20 cellular contexts compared by ENCODE assay signal in the genomic region with DNA sequence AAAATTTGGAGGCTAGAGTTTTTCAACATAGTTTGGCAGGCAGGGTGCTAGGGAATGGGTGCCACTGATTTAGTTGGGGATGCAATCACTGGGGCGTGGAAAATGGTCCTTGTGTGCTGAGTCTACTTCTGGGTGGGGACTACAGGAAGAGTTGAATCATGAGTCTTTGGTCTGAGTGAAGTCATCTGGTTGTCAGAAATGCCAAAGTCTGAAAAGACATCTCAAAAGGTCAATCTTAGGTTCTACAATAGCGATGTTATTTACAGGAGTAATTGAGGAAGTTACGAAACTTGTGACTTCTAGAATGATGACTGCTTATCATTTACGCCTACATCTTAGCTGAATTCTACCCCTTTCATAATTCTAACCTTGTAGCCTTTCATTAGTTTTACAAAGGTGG.
A peak's percentile ranks its signal among the peaks of the same experiment; 100 is the strongest.
DNase-seq lines count a peak whose midpoint lies in the region; ATAC-seq and TF ChIP-seq lines count a peak whose summit lies in the region.
"Had no signal": no experiment of that assay in that cellular context is flagged by ENCODE, and none has a peak within 500 bp of the region (broad histone marks: within the 10 kb centered on the region; RNA-seq: fewer than 3 reads in every experiment).

No MANE protein-coding gene starts in this region.

- no peaks in the 10 kb centered on the region for H3K36me3 ChIP-seq in naive thymus-derived CD4-positive, alpha-beta T cell (ENCODE audit: control insufficient read depth in 2 of 3, insufficient read depth in 3 of 3, low read length in 3 of 3)
- H3K36me3 ChIP-seq: prostate gland, uterus, WERI-Rb-1 had no signal

- POLR2A ChIA-PET in naive thymus-derived CD4-positive, alpha-beta T cell (lab: Charles Lee): no interaction called here

- peak overlapping the region in 1 of 10 donors; percentile 4 for H3K4me3 Mint-ChIP-seq in naive thymus-derived CD4-positive, alpha-beta T cell
- no peak overlapping the region for H3K4me3 Mint-ChIP-seq in T-helper 2 cell treated with Interferon-gamma antibody and Interleukin-4, amounts not matched to agents 5 μg/mL and 100 μg/mL, for 36 hours
- H3K4me3 Mint-ChIP-seq: activated CD8-positive, alpha-beta memory T cell treated with anti-CD3 and anti-CD28 coated beads, Interleukin-2, amount 10 ng/mL, durations not matched to agents 7 days and 5 days had no signal

- H3K27me3 ChIP-seq in naive thymus-derived CD4-positive, alpha-beta T cell (ENCODE audit: control insufficient read depth in 2 of 2, insufficient read depth in 2 of 2, low read length in 2 of 2): no peaks in the 10 kb centered on the region
- H3K27me3 ChIP-seq: uterus had no signal

- H3K9me3 Mint-ChIP-seq in naive thymus-derived CD4-positive, alpha-beta T cell: peaks cover 0 to 4% (median 0%) of the 10 kb centered on the region in 11 donors
- no peaks in the 10 kb centered on the region for H3K9me3 Mint-ChIP-seq in T-helper 2 cell treated with Interferon-gamma antibody and Interleukin-4, amounts not matched to agents 5 μg/mL and 100 μg/mL, for 36 hours

- no peak for TF ChIP-seq CTCF in fibroblast of mammary gland (conservative IDR thresholded peaks at IDR 0.05; ENCODE audit: control insufficient read depth, insufficient read depth, low read depth, low read length)

- ATAC-seq in GM19351 (IDR thresholded peaks at IDR 0.05; ENCODE audit: unreplicated experiment): peak; percentile 61
- peak; percentile 63 for ATAC-seq in naive thymus-derived CD4-positive, alpha-beta T cell
- ATAC-seq in HG02852 (IDR thresholded peaks at IDR 0.05; ENCODE audit: unreplicated experiment): no peak
- ATAC-seq: activated CD8-positive, alpha-beta memory T cell treated with anti-CD3 and anti-CD28 coated beads, Interleukin-2, amount 10 ng/mL, durations not matched to agents 7 days and 5 days had no signal

- H3K4me1 Mint-ChIP-seq in naive thymus-derived CD4-positive, alpha-beta T cell: no peaks in the 10 kb centered on the region
- H3K4me1 Mint-ChIP-seq in T-helper 2 cell treated with Interferon-gamma antibody and Interleukin-4, amounts not matched to agents 5 μg/mL and 100 μg/mL, for 36 hours (ENCODE audit: low read depth): no peaks in the 10 kb centered on the region
- H3K4me1 Mint-ChIP-seq: activated CD8-positive, alpha-beta memory T cell treated with anti-CD3 and anti-CD28 coated beads, Interleukin-2, amount 10 ng/mL, durations not matched to agents 7 days and 5 days had no signal

- H3K4me3 ChIP-seq in fibroblast of mammary gland (ENCODE audit: control insufficient read depth, low read depth, low read length): no peak overlapping the region
- H3K4me3 ChIP-seq in naive thymus-derived CD4-positive, alpha-beta T cell (ENCODE audit: low read length): no peak overlapping the region
- H3K4me3 ChIP-seq: prostate gland, uterus had no signal

- DNase-seq in NOMO-1 treated with dmso at 0.1 percent for 144 hours (lab: John Stamatoyannopoulos, UW; ENCODE audit: unreplicated experiment) (peak; percentile 12), fibroblast of mammary gland (ENCODE audit: low read depth) (peak; percentile 56), DMS 273 (lab: John Stamatoyannopoulos, UW; ENCODE audit: unreplicated experiment) (no peak), nucleus accumbens (lab: John Stamatoyannopoulos, UW) (no peak)
- DNase-seq in naive thymus-derived CD4-positive, alpha-beta T cell: no peak
- no peak for DNase-seq in T-helper 2 cell treated with Interferon-gamma antibody and Interleukin-4, amounts not matched to agents 5 μg/mL and 100 μg/mL, for 36 hours (ENCODE audit: low spot score)
- DNase-seq: activated CD8-positive, alpha-beta memory T cell treated with anti-CD3 and anti-CD28 coated beads, Interleukin-2, amount 10 ng/mL, durations not matched to agents 7 days and 5 days; activated naive CD4-positive, alpha-beta T cell treated with anti-CD3 and anti-CD28 coated beads, Interleukin-2, amount 50 U/mL, for 16 hours; central memory CD4-positive, alpha-beta T cell; EL; KG1; NCI-H2029 treated with DMSO at 0.1 percent for 48 hours; SK-N-SH; stimulated activated CD4-positive, alpha-beta T cell treated with anti-CD3 and anti-CD28 coated beads, Interleukin-2, amount 100 ng/mL, for 24 hours; uterus; WERI-Rb-1 had no signal

- H3K36me3 Mint-ChIP-seq in naive thymus-derived CD4-positive, alpha-beta T cell: peaks cover 0 to 46% (median 31%) of the 10 kb centered on the region in 5 donors
- H3K36me3 Mint-ChIP-seq in T-helper 2 cell treated with Interferon-gamma antibody and Interleukin-4, amounts not matched to agents 5 μg/mL and 100 μg/mL, for 36 hours (ENCODE audit: low read depth): no peaks in the 10 kb centered on the region
- H3K36me3 Mint-ChIP-seq: activated CD8-positive, alpha-beta memory T cell treated with anti-CD3 and anti-CD28 coated beads, Interleukin-2, amount 10 ng/mL, durations not matched to agents 7 days and 5 days had no signal

- CTCF ChIA-PET in naive thymus-derived CD4-positive, alpha-beta T cell (lab: Charles Lee): no interaction called here

- no peak overlapping the region for H3K27ac ChIP-seq in naive thymus-derived CD4-positive, alpha-beta T cell (ENCODE audit: low read depth, low read length)
- H3K27ac ChIP-seq: epithelial cell of prostate, prostate gland, uterus, WERI-Rb-1 had no signal

- no peak overlapping the region for H3K27ac Mint-ChIP-seq in naive thymus-derived CD4-positive, alpha-beta T cell
- H3K27ac Mint-ChIP-seq in T-helper 2 cell treated with Interferon-gamma antibody and Interleukin-4, amounts not matched to agents 5 μg/mL and 100 μg/mL, for 36 hours: no peak overlapping the region
- H3K27ac Mint-ChIP-seq: activated CD8-positive, alpha-beta memory T cell treated with anti-CD3 and anti-CD28 coated beads, Interleukin-2, amount 10 ng/mL, durations not matched to agents 7 days and 5 days had no signal

- H3K4me1 ChIP-seq in naive thymus-derived CD4-positive, alpha-beta T cell (ENCODE audit: control insufficient read depth in 2 of 2, insufficient read depth in 2 of 2, low read length in 2 of 2): no peaks in the 10 kb centered on the region
- H3K4me1 ChIP-seq: prostate gland, uterus had no signal

- H3K9me3 ChIP-seq in naive thymus-derived CD4-positive, alpha-beta T cell (ENCODE audit: control insufficient read depth in 2 of 3, low read length in 3 of 3): peaks cover 0 to 7% (median 0%) of the 10 kb centered on the region in 3 experiments
- H3K9me3 ChIP-seq: prostate gland, SK-N-SH, uterus had no signal

- intact Hi-C loops in naive thymus-derived CD4-positive, alpha-beta T cell (cut with micrococcal nuclease): no loop called here

- H3K27me3 Mint-ChIP-seq in naive thymus-derived CD4-positive, alpha-beta T cell: no peaks in the 10 kb centered on the region
- H3K27me3 Mint-ChIP-seq in T-helper 2 cell treated with Interferon-gamma antibody and Interleukin-4, amounts not matched to agents 5 μg/mL and 100 μg/mL, for 36 hours (ENCODE audit: low read depth): no peaks in the 10 kb centered on the region
- H3K27me3 Mint-ChIP-seq: activated CD8-positive, alpha-beta memory T cell treated with anti-CD3 and anti-CD28 coated beads, Interleukin-2, amount 10 ng/mL, durations not matched to agents 7 days and 5 days had no signal

Comparison
In these comparisons a context has a peak if more than half of its experiments do, and no peak if none do; other contexts are left out.
1. DNase-seq: peak in NOMO-1 treated with dmso at 0.1 percent for 144 hours (single experiment) and fibroblast of mammary gland (single experiment); none in naive thymus-derived CD4-positive, alpha-beta T cell (0 of 9), T-helper 2 cell treated with Interferon-gamma antibody and Interleukin-4, amounts not matched to agents 5 μg/mL and 100 μg/mL, for 36 hours (single experiment), DMS 273 (single experiment) and nucleus accumbens (0 of 56).